In the genomic region with DNA sequence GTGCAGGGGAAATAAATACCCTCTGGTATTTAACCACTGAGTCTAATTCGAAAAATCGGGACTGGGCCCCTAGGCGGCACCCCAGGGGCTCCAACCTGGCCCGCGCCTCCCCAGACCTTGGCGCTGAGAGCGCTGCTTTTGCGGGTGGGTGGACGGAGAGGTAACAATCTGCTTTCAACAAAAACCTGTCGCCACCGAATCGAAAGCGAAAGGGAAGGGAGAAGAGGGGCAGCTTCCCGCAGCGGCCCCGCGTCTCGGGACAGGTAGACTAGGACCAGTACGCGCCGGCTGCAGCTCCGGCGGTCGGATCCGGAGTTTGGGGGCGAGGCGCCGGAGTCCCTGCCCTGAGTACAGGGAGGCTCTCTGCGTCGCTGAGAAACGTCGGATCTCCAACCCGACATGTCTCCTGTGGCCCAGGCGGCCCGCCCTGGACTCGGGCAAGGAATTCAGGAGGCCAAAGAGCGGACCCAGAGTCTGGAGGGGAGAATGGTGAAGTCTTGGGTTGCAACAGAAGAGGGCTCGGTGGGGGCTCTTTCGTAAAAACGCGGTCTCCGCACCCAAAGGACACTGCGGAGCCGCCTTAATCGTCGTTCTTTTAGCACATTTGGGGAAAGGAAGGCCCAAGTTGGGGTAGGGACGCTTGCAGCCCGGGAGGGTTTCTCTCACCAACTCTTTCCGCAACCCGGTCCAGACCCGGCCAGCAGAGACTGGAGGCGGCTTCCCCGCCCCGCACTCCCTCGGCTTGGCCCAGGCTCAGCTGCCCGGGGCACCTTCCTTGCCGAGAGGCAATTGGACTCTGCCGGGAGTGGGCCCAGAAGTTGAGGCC, we compare ENCODE assay signal across 8 cellular contexts. TPM values are rescaled to one million over a fixed set of nuclear protein-coding genes. Genes with fewer than 3 reads are reported as not detected.
A peak's percentile ranks its signal among the peaks of the same experiment; 100 is the strongest.
DNase-seq lines count a peak whose midpoint lies in the region; ATAC-seq and TF ChIP-seq lines count a peak whose summit lies in the region.
"Had no signal": no experiment of that assay in that cellular context is flagged by ENCODE, and none has a peak within 500 bp of the region (broad histone marks: within the 10 kb centered on the region; RNA-seq: fewer than 3 reads in every experiment).

No MANE protein-coding gene starts in this region.

- WGBS in IMR-90 (ENCODE audit: extremely low coverage in 2 of 2, insufficient read length in 1 of 2), 2 experiments: 10% methylated on average over 33 of the region's 58 CpGs; no CpG with 5 or more reads in 1 of the 2 experiments
- WGBS in liver: 6% methylated on average over 58 of the region's 58 CpGs

- H3K9me3 ChIP-seq in IMR-90 (ENCODE audit: control insufficient read depth, insufficient read depth, low read length) (peaks cover 2% of the 10 kb centered on the region; the same call in 1 of the 2 replicates), liver (ENCODE audit: control insufficient read depth in 4 of 4, low read length in 3 of 4) (no peaks in the 10 kb centered on the region)

- peak overlapping the region; percentile 53 for H3K4me2 ChIP-seq in IMR-90 (ENCODE audit: low read depth, low read length)

- dilution Hi-C loops in IMR-90 (cut with HindIII; ENCODE audit: low sequenced_read_pairs, unreplicated experiment): no loop called here

- POLR2A ChIA-PET in IMR-90 (lab: Charles Lee; ENCODE audit: unreplicated experiment): no interaction called here

- peak overlapping the region; percentile 85 for H3K4me3 Mint-ChIP-seq in activated naive CD8-positive, alpha-beta T cell

- peak overlapping the region; percentile 61 for H2AFZ ChIP-seq in IMR-90 (replicated peaks; ENCODE audit: low read length, poor library complexity)

- no peak overlapping the region for H3K27ac ChIP-seq in IMR-90 (ENCODE audit: insufficient read depth, low read length)
- no peak overlapping the region for H3K27ac ChIP-seq in liver (ENCODE audit: low read depth in 1 of 2, low read length in 2 of 2)

- no peaks in the 10 kb centered on the region for H3K79me1 ChIP-seq in IMR-90 (ENCODE audit: low read depth in 1 of 2, low read length in 2 of 2)

- no peak overlapping the region for H2BK15ac ChIP-seq in IMR-90 (ENCODE audit: low read depth, low read length)

- ATAC-seq in IMR-90 (ENCODE audit: low read depth) (no peak), GM21367 (IDR thresholded peaks at IDR 0.05; ENCODE audit: unreplicated experiment) (no peak)
- no peak for ATAC-seq in stimulated activated naive CD8-positive, alpha-beta T cell treated with anti-CD3 and anti-CD28 coated beads, Interleukin-15, Interleukin-2, amounts not matched to agents 100 U/mL and 50 U/mL, for 24 hours

- no peak for TF ChIP-seq POLR2A in IMR-90 (IDR thresholded peaks at IDR 0.05; ENCODE audit: low read depth, low read length)

- in situ Hi-C loops in IMR-90 (cut with MboI; ENCODE audit: low sequenced_read_pairs): no loop called here

- H4K91ac ChIP-seq in IMR-90 (ENCODE audit: insufficient read depth, low read depth, low read length): no peak overlapping the region

- no peak overlapping the region for H2BK20ac ChIP-seq in IMR-90 (ENCODE audit: low read depth, low read length)

- H2AK9ac ChIP-seq in IMR-90 (replicated peaks; ENCODE audit: low read depth, low read length, poor library complexity): no peak overlapping the region

- H3K36me3 ChIP-seq in IMR-90 (ENCODE audit: control insufficient read depth, insufficient read depth, low read length) (no peaks in the 10 kb centered on the region), liver (ENCODE audit: control insufficient read depth in 4 of 4, insufficient read depth in 3 of 4, low read depth in 1 of 4, low read length in 3 of 4) (no peaks in the 10 kb centered on the region)

- 0 out of 2 replicates have a peak, but pooled peaks cover 3% of the 10 kb centered on the region for H4K20me1 ChIP-seq in IMR-90 (ENCODE audit: insufficient read depth, low read length)

- H4K8ac ChIP-seq in IMR-90 (ENCODE audit: low read depth in 2 of 2, low read length in 2 of 2): no peak overlapping the region

- H4K5ac ChIP-seq in IMR-90 (ENCODE audit: low read depth, low read length): no peak overlapping the region

- H3K27ac Mint-ChIP-seq in activated naive CD8-positive, alpha-beta T cell: no peak overlapping the region

- H3K4me1 ChIP-seq in IMR-90 (ENCODE audit: control insufficient read depth, insufficient read depth, low read length): peaks cover 2% of the 10 kb centered on the region; the same call in 1 of the 2 replicates
- peaks cover 5 to 34% (median 21%) of the 10 kb centered on the region in 4 donors for H3K4me1 ChIP-seq in liver (ENCODE audit: control insufficient read depth in 4 of 4, insufficient read depth in 4 of 4, low read length in 3 of 4)

- peak overlapping the region; percentile 34 for H3K4me3 ChIP-seq in IMR-90 (ENCODE audit: insufficient read depth, low read depth, low read length)
- peak overlapping the region; percentile 63 to 76 (median 65) for H3K4me3 ChIP-seq in liver (ENCODE audit: low read depth in 1 of 3, low read length in 3 of 3)

- no peak overlapping the region for H3K56ac ChIP-seq in IMR-90 (ENCODE audit: extremely low read depth, insufficient read depth, low read length)

- H3K27me3 Mint-ChIP-seq in activated naive CD8-positive, alpha-beta T cell: peaks cover 43% of the 10 kb centered on the region

- H2AK5ac ChIP-seq in IMR-90 (ENCODE audit: low read depth, low read length): no peak overlapping the region

- no peak for DNase-seq in IMR-90
- peak; percentile 44 for DNase-seq in stimulated activated naive CD8-positive, alpha-beta T cell treated with anti-CD3 and anti-CD28 coated beads, Interleukin-15, Interleukin-2, amounts not matched to agents 100 U/mL and 50 U/mL, for 24 hours
- DNase-seq in DMS153 treated with DMSO at 0.1 percent for 48 hours (lab: John Stamatoyannopoulos, UW; ENCODE audit: unreplicated experiment): no peak
- no peak for DNase-seq in T1000 (lab: John Stamatoyannopoulos, UW)

- H3K9me1 ChIP-seq in IMR-90 (ENCODE audit: insufficient read depth, low read length): no peaks in the 10 kb centered on the region

- no peak overlapping the region for H3K18ac ChIP-seq in IMR-90 (ENCODE audit: low read depth, low read length)

- TF ChIP-seq CTCF in IMR-90 (conservative IDR thresholded peaks at IDR 0.05; ENCODE audit: low read depth, low read length): no peak
- TF ChIP-seq CTCF in liver (IDR thresholded peaks at IDR 0.05; ENCODE audit: low read depth, low read length, missing input control): no peak

- no peak overlapping the region for H3K14ac ChIP-seq in IMR-90 (replicated peaks; ENCODE audit: low read depth, low read length)

- no peaks in the 10 kb centered on the region for H3K9me3 Mint-ChIP-seq in activated naive CD8-positive, alpha-beta T cell (ENCODE audit: low read depth)

- TF ChIP-seq RAD21 in IMR-90 (IDR thresholded peaks at IDR 0.05; ENCODE audit: low read length) (no peak), liver (IDR thresholded peaks at IDR 0.05) (no peak)

- H3K4ac ChIP-seq in IMR-90 (ENCODE audit: low read depth, low read length): no peak overlapping the region

- intact Hi-C loops in IMR-90 (cut with micrococcal nuclease): no loop called here

- H3K4me1 Mint-ChIP-seq in activated naive CD8-positive, alpha-beta T cell (ENCODE audit: low read depth): peaks cover 27% of the 10 kb centered on the region

- H3K36me3 Mint-ChIP-seq in activated naive CD8-positive, alpha-beta T cell: no peaks in the 10 kb centered on the region

- no peak overlapping the region for H2BK5ac ChIP-seq in IMR-90 (ENCODE audit: low read depth, low read length, poor library complexity, severe bottlenecking)

- CTCF ChIA-PET in IMR-90 (lab: Yijun Ruan, JAX): interaction anchor here (0.6 kb wide), 1 partner anchor 133 kb away, joined by 3 read pairs; no protein-coding TSS in a partner anchor

- no TSS peak for BruUV-seq in IMR-90 (replicated peaks; lab: Mats Ljungman, UMichigan)

- peak overlapping the region; percentile 7; the same call in 1 of the 2 replicates for H3K23ac ChIP-seq in IMR-90 (ENCODE audit: low read depth, low read length)

- H3K27me3 ChIP-seq in IMR-90 (ENCODE audit: control insufficient read depth, insufficient read depth, low read length): peaks cover 98% of the 10 kb centered on the region
- H3K27me3 ChIP-seq in liver (ENCODE audit: control insufficient read depth in 4 of 4, insufficient read depth in 4 of 4, low read length in 3 of 4): peaks cover 5 to 29% (median 15%) of the 10 kb centered on the region in 4 donors

- H2BK120ac ChIP-seq in IMR-90 (ENCODE audit: low read depth, low read length): no peak overlapping the region

- H3K9ac ChIP-seq in IMR-90 (ENCODE audit: low read depth, low read length) (no peak overlapping the region), liver (ENCODE audit: low read depth in 1 of 2, low read length in 2 of 2) (no peak overlapping the region)

TF ChIP-seq in IMR-90, 13 proteins besides CTCF, POLR2A, EP300 and RAD21 (continues in another document):
- TF ChIP-seq MAFK (IDR thresholded peaks at IDR 0.05; ENCODE audit: low read depth, low read length) (no peak), RFX5 (IDR thresholded peaks at IDR 0.05; ENCODE audit: low read depth, low read length) (no peak)
- TF ChIP-seq, protein P1, sequence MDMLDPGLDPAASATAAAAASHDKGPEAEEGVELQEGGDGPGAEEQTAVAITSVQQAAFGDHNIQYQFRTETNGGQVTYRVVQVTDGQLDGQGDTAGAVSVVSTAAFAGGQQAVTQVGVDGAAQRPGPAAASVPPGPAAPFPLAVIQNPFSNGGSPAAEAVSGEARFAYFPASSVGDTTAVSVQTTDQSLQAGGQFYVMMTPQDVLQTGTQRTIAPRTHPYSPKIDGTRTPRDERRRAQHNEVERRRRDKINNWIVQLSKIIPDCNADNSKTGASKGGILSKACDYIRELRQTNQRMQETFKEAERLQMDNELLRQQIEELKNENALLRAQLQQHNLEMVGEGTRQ (IDR thresholded peaks at IDR 0.05; ENCODE audit: low read depth, low read length): no peak

RNA-seq across cellular contexts. Expression of a gene that starts 4.1 kb away (rescaled TPM):
- total RNA-seq in IMR-90 (2012; rRNA removed) (not detected in 2 replicates), liver (not detected)
- polyA plus RNA-seq in IMR-90 (2012; rRNA removed) (not detected in 2 replicates), liver (not detected)
- polyA plus RNA-seq in IMR-90 (2012; cell fraction: cytosol; rRNA removed): not detected in 2 replicates
- polyA plus RNA-seq in IMR-90 (2012; cell fraction: nucleus; rRNA removed; ENCODE audit: low replicate concordance): not detected in 2 replicates
- total RNA-seq: T-helper 1 cell treated with Interleukin-12 subunit alpha and Interleukin-12 subunit beta and Interleukin-4 antibody, amounts not matched to agents 30 ng/mL and 1 ng/mL, for 36 hours had no signal
